8 cellular contexts compared by ENCODE assay signal in the genomic region with DNA sequence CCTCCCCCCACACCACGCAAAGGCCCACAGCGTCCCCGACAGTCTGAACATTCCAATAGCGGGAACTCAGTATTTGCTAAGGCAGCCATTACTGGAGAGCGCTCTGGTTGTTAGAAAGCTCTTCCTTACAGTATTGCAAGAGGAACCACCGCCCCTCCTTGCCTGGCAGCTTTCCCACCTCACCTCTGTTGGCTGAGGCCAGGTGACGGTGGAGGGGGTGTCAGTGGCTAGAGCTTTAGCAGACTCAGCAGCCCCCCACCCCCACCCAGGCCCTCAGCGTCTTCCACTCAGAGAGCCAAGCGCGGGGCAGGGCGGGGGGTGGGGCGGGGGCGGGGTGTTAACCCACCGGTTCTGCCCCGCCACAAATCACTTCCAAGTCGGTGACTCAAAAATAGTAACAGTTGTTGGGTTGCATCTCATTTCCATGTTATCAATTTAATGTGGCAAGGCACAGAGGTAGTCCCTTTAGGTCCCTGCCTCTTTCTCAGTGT. TPM values are rescaled to one million over a fixed set of nuclear protein-coding genes. Genes with fewer than 3 reads are reported as not detected.
A peak's percentile ranks its signal among the peaks of the same experiment; 100 is the strongest.
DNase-seq lines count a peak whose midpoint lies in the region; ATAC-seq and TF ChIP-seq lines count a peak whose summit lies in the region.

No MANE protein-coding gene starts in this region.

- H3K27ac ChIP-seq in Karpas-422 (ENCODE audit: low read length) (peak overlapping the region; percentile 81), RWPE2 (ENCODE audit: poor library complexity, severe bottlenecking) (peak overlapping the region; percentile 94), thymus (ENCODE audit: low read depth) (peak overlapping the region; percentile 89)

- peak; percentile 90 for DNase-seq in DMS79 (lab: John Stamatoyannopoulos, UW)
- DNase-seq in Karpas-422, result peak; percentile 74
- DNase-seq in RWPE2 (ENCODE audit: low spot score), result no peak
- no peak for DNase-seq in central memory CD8-positive, alpha-beta T cell (ENCODE audit: low spot score in 2 of 2)
- DNase-seq in lung microvascular endothelial cell (ENCODE audit: low read depth in 2 of 2), result peak; percentile 48 to 57
- DNase-seq in SKM-1 treated with dmso at 0.1 percent for 144 hours (lab: John Stamatoyannopoulos, UW; ENCODE audit: unreplicated experiment), result no peak

- peaks cover 59% of the 10 kb centered on the region for H3K27me3 Mint-ChIP-seq in central memory CD8-positive, alpha-beta T cell

- no peaks in the 10 kb centered on the region for H3K36me3 ChIP-seq in Karpas-422 (ENCODE audit: insufficient read depth, low read length)
- H3K36me3 ChIP-seq in RWPE2 (ENCODE audit: low read depth), result peaks cover 6% of the 10 kb centered on the region; the same call in 1 of the 2 replicates
- no peaks in the 10 kb centered on the region for H3K36me3 ChIP-seq in thymus (ENCODE audit: control insufficient read depth, insufficient read depth)

- H3K9ac ChIP-seq in Karpas-422 (ENCODE audit: low read length), result peak overlapping the region; percentile 83

- H3K4me3 Mint-ChIP-seq in central memory CD8-positive, alpha-beta T cell, result peak overlapping the region; percentile 85

- peak; percentile 7; the same call in 2 of the 3 replicates for ATAC-seq in RWPE2 (ENCODE audit: low read depth)
- ATAC-seq in central memory CD8-positive, alpha-beta T cell (replicated peaks; ENCODE audit: extremely low read depth, poor library complexity, severe bottlenecking), result peak; percentile 4
- ATAC-seq in HG03442 (IDR thresholded peaks at IDR 0.05; ENCODE audit: unreplicated experiment), result no peak

- H3K4me1 ChIP-seq in Karpas-422 (ENCODE audit: low read length) (peaks cover 54% of the 10 kb centered on the region), RWPE2 (ENCODE audit: insufficient read depth, poor library complexity, severe bottlenecking) (peaks cover 15% of the 10 kb centered on the region), thymus (ENCODE audit: control insufficient read depth, insufficient read depth, low read length) (peaks cover 25% of the 10 kb centered on the region)

- H3K27me3 ChIP-seq in Karpas-422 (ENCODE audit: low read length), result no peaks in the 10 kb centered on the region
- H3K27me3 ChIP-seq in RWPE2 (ENCODE audit: insufficient read depth, poor library complexity, severe bottlenecking), result no peaks in the 10 kb centered on the region
- H3K27me3 ChIP-seq in thymus (ENCODE audit: control insufficient read depth, insufficient read depth), result peaks cover 40% of the 10 kb centered on the region

- no peaks in the 10 kb centered on the region for H3K9me2 ChIP-seq in Karpas-422 (replicated peaks; ENCODE audit: insufficient read depth, low read length)

- peak overlapping the region; percentile 100 for H3K4me2 ChIP-seq in Karpas-422 (ENCODE audit: low read depth, low read length, poor library complexity, severe bottlenecking)

- peaks cover 11% of the 10 kb centered on the region for H3K36me3 Mint-ChIP-seq in central memory CD8-positive, alpha-beta T cell (ENCODE audit: insufficient read depth)

- no peaks in the 10 kb centered on the region for H3K9me3 ChIP-seq in Karpas-422 (ENCODE audit: low read length)
- no peaks in the 10 kb centered on the region for H3K9me3 ChIP-seq in RWPE2 (ENCODE audit: severe bottlenecking)
- H3K9me3 ChIP-seq in thymus (ENCODE audit: control insufficient read depth), result peaks cover 2% of the 10 kb centered on the region

- peak overlapping the region; percentile 72; the same call in 1 of the 2 replicates for H2AFZ ChIP-seq in Karpas-422 (ENCODE audit: low read length)

- H3K4me1 Mint-ChIP-seq in central memory CD8-positive, alpha-beta T cell, result peaks cover 68% of the 10 kb centered on the region

- no peaks in the 10 kb centered on the region for H3K79me2 ChIP-seq in Karpas-422 (ENCODE audit: low read length)

- H4K20me1 ChIP-seq in Karpas-422 (ENCODE audit: insufficient read depth, low read depth, low read length), result peaks cover 4% of the 10 kb centered on the region; the same call in 1 of the 2 replicates

- H3K27ac Mint-ChIP-seq in central memory CD8-positive, alpha-beta T cell (ENCODE audit: low read depth), result no peak overlapping the region

- H3K9me3 Mint-ChIP-seq in central memory CD8-positive, alpha-beta T cell, result no peaks in the 10 kb centered on the region

- WGBS in thymus, result 2% methylated on average over 16 of the region's 16 CpGs

- peak overlapping the region; percentile 81 for H3K4me3 ChIP-seq in Karpas-422 (ENCODE audit: low read length)
- H3K4me3 ChIP-seq in RWPE2 (ENCODE audit: severe bottlenecking), result peak overlapping the region; percentile 48
- peak overlapping the region; percentile 80 for H3K4me3 ChIP-seq in thymus (ENCODE audit: low read length)

- no peak for TF ChIP-seq CTCF in RWPE2 (IDR thresholded peaks at IDR 0.05; ENCODE audit: poor library complexity, severe bottlenecking)

RNA-seq across cellular contexts. Expression of gene PLEKHH3, which starts 2.3 kb away (rescaled TPM):
- 6.7 and 7.0 TPM in 2 replicates for total RNA-seq in Karpas-422 (2014; rRNA removed; shearing (Covaris generic); ENCODE audit: low replicate concordance)
- 10.2 and 11.9 TPM in 2 replicates for total RNA-seq in lung microvascular endothelial cell
- 20.3 TPM for polyA plus RNA-seq in thymus

RNA-seq across cellular contexts. Expression of gene CCR10, which starts 2.6 kb away (rescaled TPM):
- 0.22 TPM in 1 of 2 replicates, not detected in the other for total RNA-seq in Karpas-422 (2014; rRNA removed; shearing (Covaris generic); ENCODE audit: low replicate concordance)
- 2.0 and 3.5 TPM in 2 replicates for total RNA-seq in lung microvascular endothelial cell
- 1.2 TPM for polyA plus RNA-seq in thymus

RNA-seq across cellular contexts. Expression of gene CNTNAP1, which starts 3.3 kb away (rescaled TPM):
- total RNA-seq in Karpas-422 (2014; rRNA removed; shearing (Covaris generic); ENCODE audit: low replicate concordance), result 0.19 and 0.65 TPM in 2 replicates
- 6.7 and 15.3 TPM in 2 replicates for total RNA-seq in lung microvascular endothelial cell
- polyA plus RNA-seq in thymus, result 2.1 TPM

RNA-seq across cellular contexts. Expression of gene TUBG2, which starts 20.0 kb away (rescaled TPM):
- total RNA-seq in Karpas-422 (2014; rRNA removed; shearing (Covaris generic); ENCODE audit: low replicate concordance), result 15.3 and 17.5 TPM in 2 replicates
- 3.5 and 4.8 TPM in 2 replicates for total RNA-seq in lung microvascular endothelial cell
- polyA plus RNA-seq in thymus, result 11.3 TPM

Comparison
In these comparisons a context has a peak if more than half of its experiments do, and no peak if none do; other contexts are left out.
1. DNase-seq: peak in DMS79 (single experiment), Karpas-422 (single experiment) and lung microvascular endothelial cell (2 of 2); none in RWPE2 (single experiment), central memory CD8-positive, alpha-beta T cell (0 of 2) and SKM-1 treated with dmso at 0.1 percent for 144 hours (single experiment).
2. Peak in every context shown above with its lines, with median percentiles within 50 percentile points of each other: H3K27ac ChIP-seq and H3K4me3 ChIP-seq.